ENCODE assay signal across 16 cellular contexts in genomic region chr6:43845646-43846045, GRCh38.
DNase-seq lines count a peak whose midpoint lies in the region; ATAC-seq, FAIRE-seq and TF ChIP-seq lines count a peak whose summit lies in the region.
"Had no signal": no experiment of that assay in that cellular context is flagged by ENCODE, and none has a peak within 500 bp of the region (broad histone marks: within the 10 kb centered on the region; RNA-seq: fewer than 3 reads in every experiment).

No MANE protein-coding gene starts in this region.

- H3K36me3 ChIP-seq in HepG2 (replicated peaks in 1 of 2; ENCODE audit: control insufficient read depth in 1 of 2, insufficient read depth in 2 of 2, low read length in 2 of 2) (no peaks in the 10 kb centered on the region), right lobe of liver (no peaks in the 10 kb centered on the region), bronchial epithelial cell (ENCODE audit: control insufficient read depth, insufficient read depth, low read length) (no peaks in the 10 kb centered on the region)
- H3K36me3 ChIP-seq: BLaER1 treated with 17β-estradiol and CSF1 and Interleukin-3, amounts not matched to agents 10 nM and 100 nM had no signal

- H3K27me3 ChIP-seq in HepG2 (ENCODE audit: control insufficient read depth in 1 of 2, insufficient read depth in 2 of 2, low read length in 2 of 2) = peaks cover 0 to 27% of the 10 kb centered on the region in 2 experiments; a peak in 3 of 5 replicates
- H3K27me3 ChIP-seq in right lobe of liver = no peaks in the 10 kb centered on the region
- H3K27me3 ChIP-seq in bronchial epithelial cell (ENCODE audit: control insufficient read depth, insufficient read depth, low read length) = peaks cover 1% of the 10 kb centered on the region
- H3K27me3 ChIP-seq in dorsolateral prefrontal cortex = no peaks in the 10 kb centered on the region
- H3K27me3 ChIP-seq: BLaER1 treated with 17β-estradiol and CSF1 and Interleukin-3, amounts not matched to agents 10 nM and 100 nM had no signal

- no peak overlapping the region for H3K27ac ChIP-seq in HepG2 (ENCODE audit: extremely low read length, insufficient read depth, low read length)
- H3K27ac ChIP-seq in right lobe of liver = no peak overlapping the region
- no peak overlapping the region for H3K27ac ChIP-seq in dorsolateral prefrontal cortex
- H3K27ac ChIP-seq: BLaER1 treated with 17β-estradiol and CSF1 and Interleukin-3, amounts not matched to agents 10 nM and 100 nM; GM23248 had no signal

- FAIRE-seq in HepG2 (lab: Jason Lieb, UNC) (no peak), bronchial epithelial cell (lab: Jason Lieb, UNC) (no peak)
- FAIRE-seq: GM12878, H54, HTR-8/SVneo had no signal

- H2AFZ ChIP-seq in HepG2 (ENCODE audit: low read length) = no peak overlapping the region
- H2AFZ ChIP-seq: GM23248 had no signal

- H3K4me2 ChIP-seq in HepG2 (ENCODE audit: low read depth, low read length) = no peak overlapping the region
- H3K4me2 ChIP-seq: BLaER1 treated with 17β-estradiol and CSF1 and Interleukin-3, amounts not matched to agents 10 nM and 100 nM had no signal

- no peaks in the 10 kb centered on the region for H3K79me2 ChIP-seq in HepG2 (ENCODE audit: insufficient read depth, low read length)

- no peaks in the 10 kb centered on the region for H3K9me3 ChIP-seq in HepG2 (ENCODE audit: low read length)
- no peaks in the 10 kb centered on the region for H3K9me3 ChIP-seq in right lobe of liver
- H3K9me3 ChIP-seq: BLaER1 treated with 17β-estradiol and CSF1 and Interleukin-3, amounts not matched to agents 10 nM and 100 nM had no signal

- CTCF ChIA-PET in HepG2 (lab: Yijun Ruan, JAX; ENCODE audit: low intra/inter-chr PET ratio, low total read pairs) = no interaction called here

- intact Hi-C loops in HepG2 (cut with micrococcal nuclease; ENCODE audit: unreplicated experiment) (no loop called here), right lobe of liver (cut with DNase I) (no loop called here), dorsolateral prefrontal cortex (cut with DNase I) (no loop called here)

- in situ Hi-C loops in HepG2 (cut with HindIII; ENCODE audit: extremely low pct_ligation_motif_present, low pct_unique_long_range_greater_than_20kb) = no loop called here

- TF ChIP-seq POLR2A in HepG2 (IDR thresholded peaks at IDR 0.05; ENCODE audit: insufficient read depth in 1 of 2, low read depth in 2 of 2, low read length in 2 of 2) (no peak), right lobe of liver (IDR thresholded peaks at IDR 0.05) (no peak)

- no TSS peak for BruUV-seq in HepG2 (replicated peaks; lab: Mats Ljungman, UMichigan)

- TF ChIP-seq EP300 in HepG2 (IDR thresholded peaks at IDR 0.05; ENCODE audit: low read depth in 2 of 2, low read length in 2 of 2) (no peak), HepG2 (CRISPR knock-in tag; IDR thresholded peaks at IDR 0.05; ENCODE audit: borderline replicate concordance) (no peak)

- POLR2A ChIA-PET in HepG2 (lab: Yijun Ruan, JAX) = interaction anchor here (1.0 kb wide), 1 partner anchor 76 kb away, joined by 3 read pairs; the partner anchor contains the start of gene VEGFA

- TF ChIP-seq RAD21 in HepG2 (CRISPR knock-in tag; IDR thresholded peaks at IDR 0.05) = no peak

- DNase-seq in HepG2 (ENCODE audit: low spot score) (no peak), right lobe of liver (no peak), SW480 (ENCODE audit: low spot score) (peak; percentile 19), bronchial epithelial cell (ENCODE audit: low read depth) (peak; percentile 58), dorsolateral prefrontal cortex (no peak), iPS-NIHi7 (ENCODE audit: extremely low spot score) (no peak)
- DNase-seq: Calu3; CD8-positive, alpha-beta T cell; DMS79 treated with DMSO at 0.1 percent for 48 hours; GM23248; HCEC 1CT had no signal

- no peak overlapping the region for H3K9ac ChIP-seq in HepG2 (ENCODE audit: insufficient read depth, low read depth, low read length)
- H3K9ac ChIP-seq: BLaER1 treated with 17β-estradiol and CSF1 and Interleukin-3, amounts not matched to agents 10 nM and 100 nM; GM23248 had no signal

- H4K20me1 ChIP-seq in HepG2 (ENCODE audit: insufficient read depth, low read length) = no peaks in the 10 kb centered on the region
- H4K20me1 ChIP-seq: BLaER1 treated with 17β-estradiol and CSF1 and Interleukin-3, amounts not matched to agents 10 nM and 100 nM had no signal

- ATAC-seq in HepG2 (no peak), right lobe of liver (no peak), GM18502 (IDR thresholded peaks at IDR 0.05; ENCODE audit: poor library complexity, unreplicated experiment) (no peak)
- ATAC-seq: CD8-positive, alpha-beta T cell; GM12878 had no signal

- WGBS in HepG2 (ENCODE audit: low lambda C conversion rate) = 5% methylated on average over 3 of the region's 3 CpGs
- WGBS in right lobe of liver (ENCODE audit: insufficient coverage, low coverage, low lambda C conversion rate, missing lambda C conversion rate) = 56% methylated on average over 3 of the region's 3 CpGs

- H3K4me1 ChIP-seq in HepG2 (ENCODE audit: insufficient read depth, low read length) (peaks cover 51% of the 10 kb centered on the region), right lobe of liver (no peaks in the 10 kb centered on the region)

- no peak for TF ChIP-seq CTCF in HepG2 (CRISPR knock-in tag; IDR thresholded peaks at IDR 0.05)
- TF ChIP-seq CTCF in right lobe of liver (IDR thresholded peaks at IDR 0.05) = no peak
- no peak for TF ChIP-seq CTCF in bronchial epithelial cell (IDR thresholded peaks at IDR 0.05; ENCODE audit: insufficient read depth, low read length, severe bottlenecking)
- no peak for TF ChIP-seq CTCF in dorsolateral prefrontal cortex (IDR thresholded peaks at IDR 0.05 in 54 of 56, conservative IDR thresholded peaks at IDR 0.05 in 2 of 56; ENCODE audit: low read depth in 1 of 56, partially characterized antibody in 56 of 56)

- H3K4me3 ChIP-seq in HepG2 (replicated peaks in 1 of 3; ENCODE audit: insufficient read depth in 1 of 3, low read depth in 2 of 3, low read length in 3 of 3) = no peak overlapping the region
- no peak overlapping the region for H3K4me3 ChIP-seq in right lobe of liver
- H3K4me3 ChIP-seq in bronchial epithelial cell (ENCODE audit: low read depth, low read length) = no peak overlapping the region
- H3K4me3 ChIP-seq in dorsolateral prefrontal cortex = no peak overlapping the region
- H3K4me3 ChIP-seq: BLaER1 treated with 17β-estradiol and CSF1 and Interleukin-3, amounts not matched to agents 10 nM and 100 nM; GM12878; GM23248 had no signal

TF ChIP-seq in HepG2, 621 proteins besides CTCF, POLR2A, EP300 and RAD21:
- TF ChIP-seq ZNF569 (CRISPR knock-in tag; IDR thresholded peaks at IDR 0.05; ENCODE audit: borderline replicate concordance) (no peak), ONECUT2 (CRISPR knock-in tag; IDR thresholded peaks at IDR 0.05) (no peak), GTF3A (CRISPR knock-in tag; conservative IDR thresholded peaks at IDR 0.05) (no peak), ZNF567 (CRISPR knock-in tag; IDR thresholded peaks at IDR 0.05; ENCODE audit: borderline replicate concordance) (no peak), FOXO1 (CRISPR knock-in tag; IDR thresholded peaks at IDR 0.05) (no peak), CEBPB (IDR thresholded peaks at IDR 0.05; ENCODE audit: borderline replicate concordance, low read depth, low read length) (peak; percentile 49; the same call in 1 of the 2 replicates), SP2 (CRISPR knock-in tag; IDR thresholded peaks at IDR 0.05) (no peak)

Comparison
In these comparisons a context has a peak if more than half of its experiments do, and no peak if none do; other contexts are left out.
1. DNase-seq: peak in SW480 (single experiment) and bronchial epithelial cell (single experiment); none in HepG2 (single experiment), right lobe of liver (0 of 3), dorsolateral prefrontal cortex (0 of 10) and iPS-NIHi7 (single experiment).